Comparison of ENCODE assay signal across 15 cellular contexts in the genomic region with DNA sequence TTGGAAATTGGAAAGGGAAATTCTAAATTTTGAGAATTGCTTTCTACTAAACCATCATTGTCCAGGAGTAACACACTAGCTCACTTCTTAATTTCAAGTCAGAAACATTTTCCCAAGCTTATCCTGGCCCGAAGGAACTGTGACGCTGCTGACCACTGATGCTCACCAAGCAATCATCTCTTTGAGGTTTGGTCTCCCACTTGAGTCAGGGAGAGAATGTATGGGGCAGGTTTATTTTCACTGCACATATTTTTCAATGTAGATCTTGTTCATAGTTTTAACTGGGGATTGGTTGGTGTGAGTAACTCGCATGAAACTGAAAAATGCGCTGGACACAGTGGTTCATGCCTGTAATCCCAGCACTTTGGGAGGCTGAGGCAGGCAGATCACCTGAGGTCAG. TPM values are rescaled to one million over a fixed set of nuclear protein-coding genes. Genes with fewer than 3 reads are reported as not detected.
"Had no signal": no experiment of that assay in that cellular context is flagged by ENCODE, and none has a peak within 500 bp of the region (broad histone marks: within the 10 kb centered on the region; RNA-seq: fewer than 3 reads in every experiment).

No MANE protein-coding gene starts in this region.

- H3K27me3 ChIP-seq: body of pancreas, sigmoid colon had no signal

- H3K36me3 ChIP-seq: sigmoid colon had no signal

- H3K27me3 Mint-ChIP-seq: activated CD4-positive, alpha-beta memory T cell treated with anti-CD3 and anti-CD28 coated beads, Interleukin-2, amount 10 ng/mL, durations not matched to agents 7 days and 5 days; central memory CD8-positive, alpha-beta T cell; effector memory CD8-positive, alpha-beta T cell had no signal

- DNase-seq: activated CD4-positive, alpha-beta memory T cell treated with anti-CD3 and anti-CD28 coated beads, Interleukin-2, amount 10 ng/mL, durations not matched to agents 7 days and 5 days; activated CD4-positive, alpha-beta T cell treated with anti-CD3 and anti-CD28 coated beads for 1 hour; body of pancreas; effector memory CD8-positive, alpha-beta T cell; erythroblast; left colon; sigmoid colon; stimulated activated CD4-positive, alpha-beta T cell treated with anti-CD3 and anti-CD28 coated beads, Interleukin-2, amount 100 ng/mL, for 24 hours; stimulated activated naive CD4-positive, alpha-beta T cell treated with Interleukin-2 at 50 U/mL for 16 hours; T-helper 9 cell; trophoblast cell had no signal

- H3K9me3 ChIP-seq: body of pancreas, sigmoid colon had no signal

- H3K4me3 Mint-ChIP-seq: activated CD4-positive, alpha-beta memory T cell treated with anti-CD3 and anti-CD28 coated beads, Interleukin-2, amount 10 ng/mL, durations not matched to agents 7 days and 5 days had no signal

- H3K27ac ChIP-seq: body of pancreas, sigmoid colon had no signal

- ATAC-seq: body of pancreas; effector memory CD8-positive, alpha-beta T cell; left colon had no signal

- H3K9me3 Mint-ChIP-seq: activated CD4-positive, alpha-beta memory T cell treated with anti-CD3 and anti-CD28 coated beads, Interleukin-2, amount 10 ng/mL, durations not matched to agents 7 days and 5 days; central memory CD8-positive, alpha-beta T cell; effector memory CD8-positive, alpha-beta T cell had no signal

- H3K4me1 ChIP-seq: body of pancreas, sigmoid colon had no signal

- H3K4me3 ChIP-seq: body of pancreas, sigmoid colon had no signal

RNA-seq across cellular contexts. Expression of a gene that starts 12.9 kb away (rescaled TPM):
- total RNA-seq: fibroblast of villous mesenchyme, lung microvascular endothelial cell, sigmoid colon had no signal
- polyA plus RNA-seq: neural cell had no signal
